In the genomic region with DNA sequence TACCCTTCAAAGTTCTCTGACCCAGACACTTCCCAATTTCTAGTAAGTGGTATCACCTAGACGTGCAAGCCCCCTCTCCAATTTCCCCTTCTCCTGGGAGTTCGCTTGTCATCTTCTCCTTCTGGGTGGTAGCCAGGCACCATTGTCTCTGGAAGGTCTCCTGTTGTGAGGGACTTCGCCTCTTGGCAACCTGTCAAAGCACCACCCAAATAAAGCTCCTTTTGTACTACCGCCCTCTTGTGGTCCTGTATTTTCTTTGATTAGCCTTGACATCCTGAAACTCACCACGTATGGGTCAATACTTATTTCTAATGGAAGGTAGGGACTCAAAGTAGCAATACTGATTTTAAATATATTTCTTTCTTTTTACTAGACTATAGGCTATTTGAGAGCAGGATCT, we compare ENCODE assay signal across 9 cellular contexts. TPM values are rescaled to one million over a fixed set of nuclear protein-coding genes. Genes with fewer than 3 reads are reported as not detected.
A peak's percentile ranks its signal among the peaks of the same experiment; 100 is the strongest.
DNase-seq lines count a peak whose midpoint lies in the region; ATAC-seq and TF ChIP-seq lines count a peak whose summit lies in the region.
"Had no signal": no experiment of that assay in that cellular context is flagged by ENCODE, and none has a peak within 500 bp of the region (broad histone marks: within the 10 kb centered on the region; RNA-seq: fewer than 3 reads in every experiment).

No MANE protein-coding gene starts in this region.

- H3K9me2 ChIP-seq in MM.1S (replicated peaks; ENCODE audit: insufficient read depth, low read length), result no peaks in the 10 kb centered on the region

- H3K9ac ChIP-seq in MM.1S (ENCODE audit: low read length), result no peak overlapping the region

- H3K9me3 ChIP-seq in MM.1S (replicated peaks; ENCODE audit: insufficient read depth, low read length) (no peaks in the 10 kb centered on the region), esophagus squamous epithelium (no peaks in the 10 kb centered on the region)

- no peak for DNase-seq in AG09319 (ENCODE audit: extremely low read depth, low read depth)
- DNase-seq in GM10248 (ENCODE audit: extremely low spot score), result peak; percentile 50
- peak; percentile 10 for DNase-seq in HFF-Myc (ENCODE audit: extremely low read depth, low read depth)
- peak; percentile 51 for DNase-seq in MM.1S
- DNase-seq in germinal center (ENCODE audit: low spot score), result peak; percentile 45
- DNase-seq in epidermal melanocyte (ENCODE audit: insufficient read length, low spot score), result no peak
- no peak for DNase-seq in esophagus squamous epithelium (lab: John Stamatoyannopoulos, UW)

- H3K36me3 ChIP-seq in MM.1S (replicated peaks; ENCODE audit: insufficient read depth, low read length) (no peaks in the 10 kb centered on the region), esophagus squamous epithelium (no peaks in the 10 kb centered on the region)

- WGBS in esophagus squamous epithelium, 2 donors, result 44 to 49% methylated on average over 5 of the region's 5 CpGs

- POLR2A ChIA-PET in GM10248 (lab: Yijun Ruan, JAX), result no interaction called here

- no peaks in the 10 kb centered on the region for H3F3A ChIP-seq in MM.1S (ENCODE audit: insufficient read depth, low read length)

- no peak overlapping the region for H2AFZ ChIP-seq in MM.1S (ENCODE audit: low read length)

- TF ChIP-seq CTCF in AG09319 (IDR thresholded peaks at IDR 0.05; ENCODE audit: low read depth, low read length) (peak; percentile 41), GM10248 (IDR thresholded peaks at IDR 0.05; ENCODE audit: control extremely low read depth, extremely low read depth, low read depth, missing control alignments) (peak; percentile 55), HFF-Myc (IDR thresholded peaks at IDR 0.05; ENCODE audit: low read depth, low read length, missing control alignments) (peak; percentile 53), MM.1S (IDR thresholded peaks at IDR 0.05; ENCODE audit: low read length) (peak; percentile 49), esophagus squamous epithelium (IDR thresholded peaks at IDR 0.05) (peak in 1 of 6 experiments; percentile 25)

- no peak for TF ChIP-seq POLR2A in esophagus squamous epithelium (IDR thresholded peaks at IDR 0.05)

- CTCF ChIA-PET in GM10248 (lab: Yijun Ruan, JAX), result interaction anchor here (0.9 to 3.7 kb wide), 19 partner anchors 10 to 315 kb away, joined by 3 to 31 read pairs (median 4); no protein-coding TSS in a partner anchor

- H3K27me3 ChIP-seq in MM.1S (replicated peaks; ENCODE audit: insufficient read depth, low read length), result no peaks in the 10 kb centered on the region
- H3K27me3 ChIP-seq in esophagus squamous epithelium, result peaks cover 0 to 13% (median 0%) of the 10 kb centered on the region in 4 donors

- no peak overlapping the region for H3K4me2 ChIP-seq in MM.1S (ENCODE audit: low read depth, low read length)

- no peaks in the 10 kb centered on the region for H4K20me1 ChIP-seq in MM.1S (ENCODE audit: insufficient read depth, low read length)

- intact Hi-C loops in esophagus squamous epithelium (cut with DNase I), result no loop called here

- no peaks in the 10 kb centered on the region for H3K79me2 ChIP-seq in MM.1S (ENCODE audit: low read length)

- H3K4me3 ChIP-seq in HFF-Myc (replicated peaks; ENCODE audit: low read depth, low read length), result no peak overlapping the region
- no peak overlapping the region for H3K4me3 ChIP-seq in MM.1S (ENCODE audit: low read length)
- no peak overlapping the region for H3K4me3 ChIP-seq in esophagus squamous epithelium

- H3K4me1 ChIP-seq in MM.1S (ENCODE audit: low read length) (no peaks in the 10 kb centered on the region), esophagus squamous epithelium (no peaks in the 10 kb centered on the region)

- peak; percentile 46; the same call in 2 of the 3 replicates for ATAC-seq in SK-N-SH treated with all-trans-retinoic acid at 6 μM for 48 hours
- ATAC-seq: T-cell had no signal

- no peak overlapping the region for H3K27ac ChIP-seq in MM.1S (ENCODE audit: low read length)
- H3K27ac ChIP-seq in esophagus squamous epithelium, result no peak overlapping the region

TF ChIP-seq in SK-N-SH treated with all-trans-retinoic acid at 6 μM for 48 hours, 23 proteins besides CTCF, POLR2A, EP300 and RAD21:
- TF ChIP-seq RARB (CRISPR knock-in tag; IDR thresholded peaks at IDR 0.05) (no peak), ARNTL (CRISPR knock-in tag; IDR thresholded peaks at IDR 0.05; ENCODE audit: borderline replicate concordance, low read depth) (no peak), CSDC2 (CRISPR knock-in tag; IDR thresholded peaks at IDR 0.05) (no peak), ISL1 (CRISPR knock-in tag; IDR thresholded peaks at IDR 0.05) (no peak)
- TF ChIP-seq, protein P1, sequence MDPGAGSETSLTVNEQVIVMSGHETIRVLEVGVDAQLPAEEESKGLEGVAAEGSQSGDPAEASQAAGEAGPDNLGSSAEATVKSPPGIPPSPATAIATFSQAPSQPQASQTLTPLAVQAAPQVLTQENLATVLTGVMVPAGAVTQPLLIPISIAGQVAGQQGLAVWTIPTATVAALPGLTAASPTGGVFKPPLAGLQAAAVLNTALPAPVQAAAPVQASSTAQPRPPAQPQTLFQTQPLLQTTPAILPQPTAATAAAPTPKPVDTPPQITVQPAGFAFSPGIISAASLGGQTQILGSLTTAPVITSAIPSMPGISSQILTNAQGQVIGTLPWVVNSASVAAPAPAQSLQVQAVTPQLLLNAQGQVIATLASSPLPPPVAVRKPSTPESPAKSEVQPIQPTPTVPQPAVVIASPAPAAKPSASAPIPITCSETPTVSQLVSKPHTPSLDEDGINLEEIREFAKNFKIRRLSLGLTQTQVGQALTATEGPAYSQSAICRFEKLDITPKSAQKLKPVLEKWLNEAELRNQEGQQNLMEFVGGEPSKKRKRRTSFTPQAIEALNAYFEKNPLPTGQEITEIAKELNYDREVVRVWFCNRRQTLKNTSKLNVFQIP (CRISPR knock-in tag; IDR thresholded peaks at IDR 0.05; ENCODE audit: borderline replicate concordance, low read depth), result no peak

RNA-seq across cellular contexts. Expression of a gene that starts 8.2 kb away (rescaled TPM):
- total RNA-seq in esophagus squamous epithelium, result not detected

RNA-seq across cellular contexts. Expression of a gene that starts 59.1 kb away (rescaled TPM):
- total RNA-seq in esophagus squamous epithelium, result 10 to 100 TPM in 1 of 4 donors, 1 to 10 TPM in 2, under 1 TPM in 1; 0.95 to 21.0 (median 4.5) TPM

Comparison
In these comparisons a context has a peak if more than half of its experiments do, and no peak if none do; other contexts are left out.
1. DNase-seq: peak in GM10248 (single experiment), HFF-Myc (single experiment), MM.1S (single experiment) and germinal center (single experiment); none in AG09319 (single experiment), epidermal melanocyte (single experiment) and esophagus squamous epithelium (single experiment).